In genomic region chr1:173267453-173267945, GRCh38 we compare ENCODE assay signal across 14 cellular contexts.
DNase-seq lines count a peak whose midpoint lies in the region; ATAC-seq and TF ChIP-seq lines count a peak whose summit lies in the region.
"Had no signal": no experiment of that assay in that cellular context is flagged by ENCODE, and none has a peak within 500 bp of the region (broad histone marks: within the 10 kb centered on the region; RNA-seq: fewer than 3 reads in every experiment).

No MANE protein-coding gene starts in this region.

- H3F3A ChIP-seq in smooth muscle cell (ENCODE audit: low read depth) (peaks cover 6% of the 10 kb centered on the region), MM.1S (ENCODE audit: insufficient read depth, low read length) (no peaks in the 10 kb centered on the region)

- H3K27me3 ChIP-seq in GM06990 (replicated peaks; ENCODE audit: control insufficient read depth, insufficient read depth, low read length) (no peaks in the 10 kb centered on the region), smooth muscle cell (ENCODE audit: low read depth) (no peaks in the 10 kb centered on the region), MM.1S (replicated peaks; ENCODE audit: insufficient read depth, low read length) (no peaks in the 10 kb centered on the region)
- H3K27me3 ChIP-seq: hepatocyte had no signal

- 0 out of 2 replicates have a peak, but pooled peaks cover 4% of the 10 kb centered on the region for H3K9me3 ChIP-seq in OCI-LY7 (ENCODE audit: low read length)
- no peaks in the 10 kb centered on the region for H3K9me3 ChIP-seq in smooth muscle cell (replicated peaks; ENCODE audit: low read depth)
- H3K9me3 ChIP-seq in MM.1S (replicated peaks; ENCODE audit: insufficient read depth, low read length): no peaks in the 10 kb centered on the region

- DNase-seq in GM06990 (ENCODE audit: extremely low read depth, insufficient read length): peak; percentile 24
- DNase-seq in OCI-LY7 (ENCODE audit: low spot score): no peak
- no peak for DNase-seq in effector memory CD8-positive, alpha-beta T cell
- no peak for DNase-seq in smooth muscle cell (lab: John Stamatoyannopoulos, UW; ENCODE audit: unreplicated experiment)
- no peak for DNase-seq in MM.1S
- no peak for DNase-seq in iPS-NIHi7 (ENCODE audit: extremely low spot score)
- DNase-seq in immature natural killer cell: no peak
- DNase-seq: activated naive CD4-positive, alpha-beta T cell treated with Interleukin-2 at 50 U/mL for 16 hours; DMS53; midbrain; stimulated activated CD4-positive, alpha-beta T cell treated with anti-CD3 and anti-CD28 coated beads, Interleukin-4, amount 100 ng/mL, for 1 hour; T-helper 2 cell had no signal

- H3K4me1 ChIP-seq in OCI-LY7 (ENCODE audit: insufficient read depth, low read length, poor library complexity, severe bottlenecking) (peaks cover 34% of the 10 kb centered on the region), smooth muscle cell (ENCODE audit: low read depth) (peaks cover 13% of the 10 kb centered on the region), MM.1S (ENCODE audit: low read length) (no peaks in the 10 kb centered on the region)

- peak overlapping the region; percentile 84; the same call in 1 of the 2 replicates for H2AFZ ChIP-seq in OCI-LY7 (ENCODE audit: low read length)
- H2AFZ ChIP-seq in smooth muscle cell (ENCODE audit: low read depth): no peak overlapping the region
- no peak overlapping the region for H2AFZ ChIP-seq in MM.1S (ENCODE audit: low read length)
- H2AFZ ChIP-seq: hepatocyte had no signal

- H3K36me3 ChIP-seq in GM06990 (ENCODE audit: control insufficient read depth, insufficient read depth, low read length) (no peaks in the 10 kb centered on the region), OCI-LY7 (ENCODE audit: insufficient read depth, low read length) (no peaks in the 10 kb centered on the region), smooth muscle cell (ENCODE audit: low read depth) (no peaks in the 10 kb centered on the region), MM.1S (replicated peaks; ENCODE audit: insufficient read depth, low read length) (no peaks in the 10 kb centered on the region)

- no peaks in the 10 kb centered on the region for H3K9me3 Mint-ChIP-seq in effector memory CD8-positive, alpha-beta T cell
- H3K9me3 Mint-ChIP-seq in immature natural killer cell: peaks cover 0 to 7% (median 1%) of the 10 kb centered on the region in 6 donors

- 43% methylated on average over 2 of the region's 2 CpGs for WGBS in smooth muscle cell (ENCODE audit: low lambda C conversion rate)

- peaks cover 3 to 4% of the 10 kb centered on the region in 2 donors for H3K4me1 Mint-ChIP-seq in effector memory CD8-positive, alpha-beta T cell (ENCODE audit: low read depth in 2 of 2)
- no peaks in the 10 kb centered on the region for H3K4me1 Mint-ChIP-seq in immature natural killer cell

- no peak overlapping the region for H3K4me3 ChIP-seq in GM06990 (replicated peaks; ENCODE audit: low read depth, low read length)
- no peak overlapping the region for H3K4me3 ChIP-seq in OCI-LY7 (ENCODE audit: low read depth, low read length, poor library complexity, severe bottlenecking)
- no peak overlapping the region for H3K4me3 ChIP-seq in smooth muscle cell
- no peak overlapping the region for H3K4me3 ChIP-seq in MM.1S (ENCODE audit: low read length)
- H3K4me3 ChIP-seq: hepatocyte had no signal

- no TSS peak for BruUV-seq in OCI-LY7 (replicated peaks; lab: Mats Ljungman, UMichigan)

- POLR2A ChIA-PET in OCI-LY7 (lab: Charles Lee): interaction anchor here (0.6 to 2.7 kb wide), 2 partner anchors 9 to 952 kb away, joined by 3 to 10 read pairs; no protein-coding TSS in a partner anchor

- H3K9ac ChIP-seq in smooth muscle cell (ENCODE audit: low read depth) (no peak overlapping the region), MM.1S (ENCODE audit: low read length) (no peak overlapping the region)

- H3K9me2 ChIP-seq in OCI-LY7 (ENCODE audit: insufficient read depth, low read length): no peaks in the 10 kb centered on the region
- no peaks in the 10 kb centered on the region for H3K9me2 ChIP-seq in MM.1S (replicated peaks; ENCODE audit: insufficient read depth, low read length)

- H3K36me3 Mint-ChIP-seq in effector memory CD8-positive, alpha-beta T cell (ENCODE audit: insufficient read depth): no peaks in the 10 kb centered on the region
- H3K36me3 Mint-ChIP-seq in immature natural killer cell: peaks cover 0 to 5% (median 0%) of the 10 kb centered on the region in 3 donors

- ATAC-seq in effector memory CD8-positive, alpha-beta T cell (replicated peaks): no peak

- TF ChIP-seq CTCF in GM06990 (IDR thresholded peaks at IDR 0.05; ENCODE audit: insufficient read depth, low read length, poor library complexity, severe bottlenecking) (no peak), OCI-LY7 (conservative IDR thresholded peaks at IDR 0.05; ENCODE audit: low read length) (no peak), smooth muscle cell (IDR thresholded peaks at IDR 0.05; ENCODE audit: borderline replicate concordance, insufficient read depth, poor library complexity, severe bottlenecking) (no peak), MM.1S (IDR thresholded peaks at IDR 0.05; ENCODE audit: low read length) (no peak)

- CTCF ChIA-PET in OCI-LY7 (lab: Charles Lee; ENCODE audit: unreplicated experiment): no interaction called here

- H3K27ac Mint-ChIP-seq in effector memory CD8-positive, alpha-beta T cell: peak overlapping the region; percentile 2 to 9
- no peak overlapping the region for H3K27ac Mint-ChIP-seq in immature natural killer cell
- H3K27ac Mint-ChIP-seq: progenitor cell of endocrine pancreas had no signal

- intact Hi-C loops in OCI-LY7 (cut with micrococcal nuclease; ENCODE audit: unreplicated experiment): no loop called here

- no peaks in the 10 kb centered on the region for H4K20me1 ChIP-seq in OCI-LY7 (ENCODE audit: insufficient read depth, low read length)
- no peaks in the 10 kb centered on the region for H4K20me1 ChIP-seq in smooth muscle cell (ENCODE audit: low read depth)
- H4K20me1 ChIP-seq in MM.1S (ENCODE audit: insufficient read depth, low read length): no peaks in the 10 kb centered on the region

- no peak overlapping the region for H3K27ac ChIP-seq in OCI-LY7 (ENCODE audit: low read depth, low read length, poor library complexity, severe bottlenecking)
- H3K27ac ChIP-seq in smooth muscle cell (ENCODE audit: low read depth): peak overlapping the region; percentile 51
- no peak overlapping the region for H3K27ac ChIP-seq in MM.1S (ENCODE audit: low read length)
- H3K27ac ChIP-seq: hepatocyte had no signal

- H3K79me2 ChIP-seq in OCI-LY7 (ENCODE audit: insufficient read depth, low read depth, low read length) (no peaks in the 10 kb centered on the region), smooth muscle cell (ENCODE audit: low read depth) (no peaks in the 10 kb centered on the region), MM.1S (ENCODE audit: low read length) (no peaks in the 10 kb centered on the region)
- H3K79me2 ChIP-seq: hepatocyte had no signal

- H3K27me3 Mint-ChIP-seq in effector memory CD8-positive, alpha-beta T cell: no peaks in the 10 kb centered on the region
- peaks cover 0 to 3% (median 2%) of the 10 kb centered on the region in 3 donors for H3K27me3 Mint-ChIP-seq in immature natural killer cell (ENCODE audit: low read depth in 3 of 3)
- H3K27me3 Mint-ChIP-seq: progenitor cell of endocrine pancreas had no signal

- no peak overlapping the region for H3K4me3 Mint-ChIP-seq in effector memory CD8-positive, alpha-beta T cell
- no peak overlapping the region for H3K4me3 Mint-ChIP-seq in immature natural killer cell

- H3K4me2 ChIP-seq in OCI-LY7 (ENCODE audit: low read length) (peak overlapping the region; percentile 17; the same call in 1 of the 2 replicates), smooth muscle cell (peak overlapping the region; percentile 11), MM.1S (ENCODE audit: low read depth, low read length) (no peak overlapping the region)
- H3K4me2 ChIP-seq: hepatocyte had no signal

Comparison
In these comparisons a context has a peak if more than half of its experiments do, and no peak if none do; other contexts are left out.
1. H3K27ac Mint-ChIP-seq: peak in effector memory CD8-positive, alpha-beta T cell (2 of 2); none in immature natural killer cell (0 of 6).